Comparison of ENCODE assay signal across 10 cellular contexts in the genomic region with DNA sequence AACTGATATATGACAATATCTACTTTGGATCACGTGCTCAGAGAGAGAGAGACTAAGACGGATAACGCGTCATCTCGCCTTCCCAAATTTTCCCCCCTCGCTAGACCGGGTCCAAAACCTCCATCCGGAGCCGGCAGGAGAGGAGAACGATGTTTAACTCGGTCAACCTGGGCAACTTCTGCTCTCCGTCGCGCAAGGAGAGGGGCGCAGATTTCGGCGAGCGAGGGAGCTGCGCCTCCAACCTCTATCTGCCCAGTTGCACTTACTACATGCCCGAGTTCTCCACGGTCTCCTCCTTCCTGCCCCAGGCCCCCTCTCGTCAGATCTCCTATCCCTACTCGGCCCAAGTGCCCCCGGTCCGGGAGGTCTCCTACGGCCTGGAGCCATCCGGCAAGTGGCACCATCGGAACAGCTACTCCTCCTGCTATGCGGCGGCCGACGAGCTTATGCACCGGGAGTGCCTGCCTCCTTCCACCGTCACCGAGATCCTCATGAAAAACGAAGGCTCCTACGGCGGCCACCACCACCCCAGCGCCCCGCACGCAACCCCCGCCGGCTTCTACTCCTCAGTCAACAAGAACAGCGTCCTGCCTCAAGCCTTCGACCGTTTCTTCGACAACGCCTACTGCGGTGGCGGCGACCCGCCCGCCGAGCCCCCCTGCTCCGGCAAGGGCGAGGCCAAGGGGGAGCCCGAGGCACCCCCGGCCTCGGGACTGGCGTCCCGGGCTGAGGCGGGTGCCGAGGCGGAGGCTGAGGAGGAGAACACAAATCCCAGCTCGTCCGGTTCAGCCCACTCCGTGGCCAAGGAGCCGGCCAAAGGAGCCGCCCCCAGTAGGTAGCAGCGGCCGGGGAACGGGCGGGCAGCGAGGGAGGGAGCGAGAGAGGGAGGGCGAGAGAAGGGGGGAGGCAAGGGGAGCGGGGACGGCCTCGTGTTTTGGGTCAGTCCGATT. TPM values are rescaled to one million over a fixed set of nuclear protein-coding genes. Genes with fewer than 3 reads are reported as not detected.
DNase-seq lines count a peak whose midpoint lies in the region; ATAC-seq, FAIRE-seq and TF ChIP-seq lines count a peak whose summit lies in the region.
"Had no signal": no experiment of that assay in that cellular context is flagged by ENCODE, and none has a peak within 500 bp of the region (broad histone marks: within the 10 kb centered on the region; RNA-seq: fewer than 3 reads in every experiment).

A gene (plus strand): TSS at position 34 of the 950 bp plus-strand sequence. CDS start 116 bp downstream, at position 150.

- H3K9me3 Mint-ChIP-seq in Calu3 (ENCODE audit: low read depth, unreplicated experiment): no peaks in the 10 kb centered on the region
- H3K9me3 Mint-ChIP-seq in effector memory CD8-positive, alpha-beta T cell: no peaks in the 10 kb centered on the region

- peak within 1 kb of the TSS in 2 of 4 donors; percentile 27 to 47 for H3K4me3 ChIP-seq in pancreas

- no peak for FAIRE-seq in pancreas (lab: Jason Lieb, UNC)
- FAIRE-seq: RCC 7860 had no signal

- DNase-seq in Calu3 (no peak), NCI-H69 (lab: John Stamatoyannopoulos, UW) (peak; percentile 54), pancreas (peak in 1 of 6 donors; percentile 69), GF-D8 (lab: John Stamatoyannopoulos, UW) (no peak), SHP77 treated with DMSO at 0.1 percent for 48 hours (lab: John Stamatoyannopoulos, UW) (no peak), DMS153 treated with DMSO at 0.1 percent for 48 hours (lab: John Stamatoyannopoulos, UW; ENCODE audit: unreplicated experiment) (no peak)
- DNase-seq in effector memory CD8-positive, alpha-beta T cell: no peak
- DNase-seq: left colon had no signal

- 4 to 5% methylated on average over 74 to 80 of the region's 80 CpGs for WGBS in pancreas, 2 donors

- ATAC-seq in effector memory CD8-positive, alpha-beta T cell (replicated peaks): no peak
- ATAC-seq in pancreas: peak; percentile 30 to 53 (median 37)
- ATAC-seq in HG03457 (IDR thresholded peaks at IDR 0.05; ENCODE audit: unreplicated experiment): no peak
- ATAC-seq: left colon had no signal

- no peak within 1 kb of the TSS for H3K27ac ChIP-seq in pancreas

- no peaks in the 10 kb centered on the region for H3K9me3 ChIP-seq in pancreas

- BruUV-seq in Calu3 (replicated peaks; lab: Mats Ljungman, UMichigan): no TSS peak

- no peak for TF ChIP-seq CTCF in Calu3 (IDR thresholded peaks at IDR 0.05; ENCODE audit: unreplicated experiment)
- TF ChIP-seq CTCF in pancreas (IDR thresholded peaks at IDR 0.05): no peak

- peaks cover 81% of the 10 kb centered on the region for H3K27me3 Mint-ChIP-seq in Calu3 (ENCODE audit: unreplicated experiment)
- H3K27me3 Mint-ChIP-seq in effector memory CD8-positive, alpha-beta T cell: peaks cover 88 to 100% of the 10 kb centered on the region in 2 donors

- H3K4me1 ChIP-seq in pancreas: peaks cover 3 to 9% (median 6%) of the 10 kb centered on the region in 3 donors

- H3K36me3 Mint-ChIP-seq in Calu3 (ENCODE audit: insufficient read depth, unreplicated experiment): peaks cover 8% of the 10 kb centered on the region
- peaks cover 36% of the 10 kb centered on the region for H3K36me3 Mint-ChIP-seq in effector memory CD8-positive, alpha-beta T cell (ENCODE audit: insufficient read depth)

- no peak within 1 kb of the TSS for H3K27ac Mint-ChIP-seq in Calu3 (ENCODE audit: unreplicated experiment)
- peak within 1 kb of the TSS; percentile 11 to 82 for H3K27ac Mint-ChIP-seq in effector memory CD8-positive, alpha-beta T cell

- H3K4me3 Mint-ChIP-seq in Calu3 (ENCODE audit: low read depth, unreplicated experiment): peak within 1 kb of the TSS; percentile 37
- peak within 1 kb of the TSS; percentile 73 to 74 for H3K4me3 Mint-ChIP-seq in effector memory CD8-positive, alpha-beta T cell

- peaks cover 3 to 65% (median 14%) of the 10 kb centered on the region in 4 donors for H3K27me3 ChIP-seq in pancreas

- CTCF ChIA-PET in Calu3 (lab: Charles Lee): interaction anchor here (0.6 kb wide), 2 partner anchors 36 to 230 kb away, joined by 4 read pairs; a partner anchor contains a TSS

- no peaks in the 10 kb centered on the region for H3K36me3 ChIP-seq in pancreas

- H3K4me1 Mint-ChIP-seq in Calu3 (ENCODE audit: low read depth, unreplicated experiment): peaks cover 2% of the 10 kb centered on the region
- peaks cover 15 to 17% of the 10 kb centered on the region in 2 donors for H3K4me1 Mint-ChIP-seq in effector memory CD8-positive, alpha-beta T cell (ENCODE audit: low read depth in 2 of 2)

- intact Hi-C loops in Calu3 (cut with micrococcal nuclease; ENCODE audit: unreplicated experiment): no loop called here
- intact Hi-C loops in pancreas (cut with DNase I): no loop called here

RNA-seq across cellular contexts. Expression of the gene that starts here (rescaled TPM):
- total RNA-seq in Calu3 (2022) (not detected in 2 replicates), pancreas (not detected)
- polyA plus RNA-seq in pancreas: not detected
- total RNA-seq: left colon had no signal

Comparison
In these comparisons a context has a peak if more than half of its experiments do, and no peak if none do; other contexts are left out.
1. Peak in ATAC-seq in pancreas; RNA of the gene not detected or under 1 TPM.